ENCODE assay signal across 11 cellular contexts in the genomic region with DNA sequence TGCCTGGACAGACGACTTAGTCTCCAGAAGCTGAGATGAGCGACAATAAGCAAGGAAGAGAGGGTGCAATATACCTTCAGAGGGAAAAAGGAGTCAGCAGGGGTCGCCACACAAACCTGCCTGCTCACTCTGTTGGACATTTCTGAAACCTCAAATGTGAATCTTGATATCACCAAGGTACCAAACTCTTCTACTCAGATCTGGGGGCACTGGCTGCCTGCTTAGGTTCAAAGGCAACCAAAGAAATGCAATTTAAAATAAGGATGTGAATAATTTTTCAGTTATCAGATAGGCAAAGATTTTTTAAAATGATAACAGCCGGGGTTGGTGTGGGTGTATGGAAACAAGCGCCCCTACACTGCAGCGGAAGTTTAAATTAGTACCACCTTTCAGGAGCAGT.
A peak's percentile ranks its signal among the peaks of the same experiment; 100 is the strongest.
DNase-seq lines count a peak whose midpoint lies in the region; ATAC-seq and TF ChIP-seq lines count a peak whose summit lies in the region.
"Had no signal": no experiment of that assay in that cellular context is flagged by ENCODE, and none has a peak within 500 bp of the region (broad histone marks: within the 10 kb centered on the region; RNA-seq: fewer than 3 reads in every experiment).

No MANE protein-coding gene starts in this region.

- no peak overlapping the region for H3K27ac ChIP-seq in spleen
- H3K27ac ChIP-seq: stomach had no signal

- peak; percentile 31 for ATAC-seq in activated CD8-positive, alpha-beta memory T cell treated with anti-CD3 and anti-CD28 coated beads, Interleukin-2, amount 10 ng/mL, durations not matched to agents 7 days and 5 days
- no peak for ATAC-seq in GM19351 (IDR thresholded peaks at IDR 0.05; ENCODE audit: unreplicated experiment)
- ATAC-seq: activated naive CD4-positive, alpha-beta T cell treated with anti-CD3 and anti-CD28 coated beads, Interleukin-2, amount 50 U/mL, for 72 hours had no signal

- DNase-seq in activated CD8-positive, alpha-beta memory T cell treated with anti-CD3 and anti-CD28 coated beads, Interleukin-2, amount 10 ng/mL, durations not matched to agents 7 days and 5 days: peak; percentile 56
- no peak for DNase-seq in activated CD8-positive, alpha-beta memory T cell treated with anti-CD3 and anti-CD28 coated beads for 24 hours
- peak; percentile 23 to 31 for DNase-seq in Kasumi-1 (lab: John Stamatoyannopoulos, UW)
- DNase-seq in activated T-cell treated with anti-CD3 and anti-CD28 coated beads for 4 hours: peak; percentile 33
- DNase-seq in spleen: peak; percentile 37
- DNase-seq in glomerular visceral epithelial cell (ENCODE audit: extremely low spot score): no peak
- DNase-seq in NCI-H187 (lab: John Stamatoyannopoulos, UW): no peak
- DNase-seq: NCI-H524 treated with DMSO at 0.1 percent for 48 hours, stomach had no signal

- H3K27ac Mint-ChIP-seq in activated CD8-positive, alpha-beta memory T cell treated with anti-CD3 and anti-CD28 coated beads, Interleukin-2, amount 10 ng/mL, durations not matched to agents 7 days and 5 days: peak overlapping the region; percentile 17

- H3K4me1 Mint-ChIP-seq in activated CD8-positive, alpha-beta memory T cell treated with anti-CD3 and anti-CD28 coated beads, Interleukin-2, amount 10 ng/mL, durations not matched to agents 7 days and 5 days: peaks cover 54% of the 10 kb centered on the region

- peak in 1 of 11 experiments; percentile 31 for TF ChIP-seq CTCF in spleen (IDR thresholded peaks at IDR 0.05 in 8 of 11, conservative IDR thresholded peaks at IDR 0.05 in 3 of 11)

- CTCF ChIA-PET in activated CD8-positive, alpha-beta memory T cell treated with anti-CD3 and anti-CD28 coated beads, Interleukin-2, amount 10 ng/mL, durations not matched to agents 7 days and 5 days (lab: Charles Lee): interaction anchor here (1.1 to 1.9 kb wide), 3 partner anchors 26 to 50 kb away, joined by 3 to 8 read pairs (median 6); no protein-coding TSS in a partner anchor

- WGBS in spleen, 5 donors: 58 to 70% (median 63%) methylated on average over 6 of the region's 6 CpGs

- no peak overlapping the region for H3K4me3 ChIP-seq in spleen
- H3K4me3 ChIP-seq: stomach had no signal

- H3K36me3 ChIP-seq in spleen: no peaks in the 10 kb centered on the region
- H3K36me3 ChIP-seq: stomach had no signal

- intact Hi-C loops in spleen (cut with DNase I; ENCODE audit: low total_unique reads): no loop called here

- no peaks in the 10 kb centered on the region for H3K9me3 ChIP-seq in spleen
- H3K9me3 ChIP-seq: stomach had no signal

- no peaks in the 10 kb centered on the region for H3K9me3 Mint-ChIP-seq in activated CD8-positive, alpha-beta memory T cell treated with anti-CD3 and anti-CD28 coated beads, Interleukin-2, amount 10 ng/mL, durations not matched to agents 7 days and 5 days (ENCODE audit: low read depth)
- H3K9me3 Mint-ChIP-seq: activated naive CD4-positive, alpha-beta T cell treated with anti-CD3 and anti-CD28 coated beads, Interleukin-2, amount 50 U/mL, for 72 hours had no signal

- H3K27me3 Mint-ChIP-seq in activated CD8-positive, alpha-beta memory T cell treated with anti-CD3 and anti-CD28 coated beads, Interleukin-2, amount 10 ng/mL, durations not matched to agents 7 days and 5 days: no peaks in the 10 kb centered on the region

- H3K36me3 Mint-ChIP-seq in activated CD8-positive, alpha-beta memory T cell treated with anti-CD3 and anti-CD28 coated beads, Interleukin-2, amount 10 ng/mL, durations not matched to agents 7 days and 5 days: peaks cover 4% of the 10 kb centered on the region

- H3K4me1 ChIP-seq in spleen: peaks cover 25 to 52% (median 36%) of the 10 kb centered on the region in 6 donors

- H3K4me3 Mint-ChIP-seq in activated CD8-positive, alpha-beta memory T cell treated with anti-CD3 and anti-CD28 coated beads, Interleukin-2, amount 10 ng/mL, durations not matched to agents 7 days and 5 days: no peak overlapping the region

- H3K27me3 ChIP-seq in spleen (replicated peaks in 1 of 7): no peaks in the 10 kb centered on the region
- H3K27me3 ChIP-seq: stomach had no signal

- TF ChIP-seq POLR2A in spleen (IDR thresholded peaks at IDR 0.05): no peak

Comparison
In these comparisons a context has a peak if more than half of its experiments do, and no peak if none do; other contexts are left out.
1. DNase-seq: peak in activated CD8-positive, alpha-beta memory T cell treated with anti-CD3 and anti-CD28 coated beads, Interleukin-2, amount 10 ng/mL, durations not matched to agents 7 days and 5 days (single experiment), Kasumi-1 (2 of 2), activated T-cell treated with anti-CD3 and anti-CD28 coated beads for 4 hours (single experiment) and spleen (single experiment); none in activated CD8-positive, alpha-beta memory T cell treated with anti-CD3 and anti-CD28 coated beads for 24 hours (single experiment), glomerular visceral epithelial cell (single experiment) and NCI-H187 (0 of 2).